ENCODE assay signal across 23 cellular contexts in the genomic region with DNA sequence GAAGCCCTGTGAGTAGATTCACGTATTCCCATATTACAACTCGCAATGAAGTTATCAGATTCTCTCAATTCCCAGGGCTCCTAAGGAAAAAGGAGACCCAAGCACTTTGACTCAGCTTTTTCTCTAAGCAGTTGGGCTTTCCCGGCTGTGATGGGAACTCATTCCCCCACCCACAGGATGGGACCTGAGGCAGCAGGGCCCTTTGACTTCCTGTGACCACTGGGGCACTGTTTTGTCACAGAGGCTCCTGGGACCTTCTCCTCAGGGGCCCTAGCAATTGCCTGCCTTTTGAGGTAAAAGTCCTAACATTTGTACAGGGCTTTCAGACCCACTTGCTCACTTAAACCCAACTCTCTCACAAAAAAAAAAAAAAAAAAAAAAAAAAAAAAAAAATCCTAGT.
DNase-seq lines count a peak whose midpoint lies in the region; ATAC-seq and TF ChIP-seq lines count a peak whose summit lies in the region.
"Had no signal": no experiment of that assay in that cellular context is flagged by ENCODE, and none has a peak within 500 bp of the region (broad histone marks: within the 10 kb centered on the region; RNA-seq: fewer than 3 reads in every experiment).

No MANE protein-coding gene starts in this region.

- H3K9me3 Mint-ChIP-seq in naive thymus-derived CD4-positive, alpha-beta T cell: no peaks in the 10 kb centered on the region
- H3K9me3 Mint-ChIP-seq: activated CD4-positive, alpha-beta memory T cell treated with anti-CD3 and anti-CD28 coated beads, Interleukin-2, amount 10 ng/mL, durations not matched to agents 7 days and 5 days; activated naive CD4-positive, alpha-beta T cell treated with anti-CD3 and anti-CD28 coated beads, Interleukin-2, amount 50 U/mL, for 72 hours; activated T-helper 2 cell treated with anti-CD3 and anti-CD28 coated beads, Interferon-gamma antibody, Interleukin-2, Interleukin-4, amounts not matched to agents 10 μg/mL and 5 μg/mL and 100 μg/mL, durations not matched to agents 14 hours and 24 hours and 36 hours; T-cell had no signal

- intact Hi-C loops in esophagus squamous epithelium (cut with DNase I) (no loop called here), posterior vena cava (cut with DNase I) (no loop called here), tibial artery (cut with DNase I; ENCODE audit: low total_unique reads) (no loop called here)
- intact Hi-C loops in naive thymus-derived CD4-positive, alpha-beta T cell (cut with micrococcal nuclease): no loop called here

- no peak for TF ChIP-seq POLR2A in esophagus squamous epithelium (IDR thresholded peaks at IDR 0.05)

- TF ChIP-seq CTCF in esophagus squamous epithelium (IDR thresholded peaks at IDR 0.05) (no peak), tibial artery (IDR thresholded peaks at IDR 0.05) (no peak)

- peaks cover 7 to 82% (median 21%) of the 10 kb centered on the region in 3 donors for H3K4me1 ChIP-seq in esophagus squamous epithelium
- peaks cover 0 to 100% (median 68%) of the 10 kb centered on the region in 4 donors for H3K4me1 ChIP-seq in tibial artery
- no peaks in the 10 kb centered on the region for H3K4me1 ChIP-seq in naive thymus-derived CD4-positive, alpha-beta T cell (ENCODE audit: control insufficient read depth in 2 of 2, insufficient read depth in 2 of 2, low read length in 2 of 2)

- peaks cover 0 to 5% (median 0%) of the 10 kb centered on the region in 5 donors for H3K27me3 Mint-ChIP-seq in naive thymus-derived CD4-positive, alpha-beta T cell
- H3K27me3 Mint-ChIP-seq: T-cell had no signal

- no peak for DNase-seq in esophagus squamous epithelium (lab: John Stamatoyannopoulos, UW)
- peak; percentile 42 for DNase-seq in posterior vena cava (ENCODE audit: low spot score)
- peak in 1 of 2 donors; percentile 65 for DNase-seq in tibial artery
- no peak for DNase-seq in stimulated activated naive CD8-positive, alpha-beta T cell treated with anti-CD3 and anti-CD28 coated beads, Interleukin-15, Interleukin-2, amounts not matched to agents 100 U/mL and 50 U/mL, for 24 hours
- no peak for DNase-seq in NCI-H748 (lab: John Stamatoyannopoulos, UW; ENCODE audit: unreplicated experiment)
- no peak for DNase-seq in naive thymus-derived CD4-positive, alpha-beta T cell
- DNase-seq in NK-92 (lab: John Stamatoyannopoulos, UW; ENCODE audit: unreplicated experiment): no peak
- DNase-seq: activated CD4-positive, alpha-beta memory T cell treated with anti-CD3 and anti-CD28 coated beads, Interleukin-2, amount 10 ng/mL, durations not matched to agents 7 days and 5 days; DMS79 treated with DMSO at 0.1 percent for 48 hours; GF-D8; kidney glomerular epithelial cell; NCI-H1105 treated with DMSO at 0.1 percent for 48 hours; NCI-H2029; NCI-H748 treated with DMSO at 0.1 percent for 48 hours; posterior cingulate gyrus; T-cell had no signal

- no peaks in the 10 kb centered on the region for H3K36me3 Mint-ChIP-seq in naive thymus-derived CD4-positive, alpha-beta T cell
- H3K36me3 Mint-ChIP-seq: activated naive CD4-positive, alpha-beta T cell treated with anti-CD3 and anti-CD28 coated beads, Interleukin-2, amount 50 U/mL, for 72 hours; CD14-positive monocyte; T-cell had no signal

- no peak overlapping the region for H3K4me3 ChIP-seq in esophagus squamous epithelium
- no peak overlapping the region for H3K4me3 ChIP-seq in tibial artery
- H3K4me3 ChIP-seq in naive thymus-derived CD4-positive, alpha-beta T cell (ENCODE audit: low read length): no peak overlapping the region
- H3K4me3 ChIP-seq: K562 had no signal

- POLR2A ChIA-PET in naive thymus-derived CD4-positive, alpha-beta T cell (lab: Charles Lee): no interaction called here

- no peak overlapping the region for H3K4me3 Mint-ChIP-seq in naive thymus-derived CD4-positive, alpha-beta T cell
- H3K4me3 Mint-ChIP-seq: activated CD4-positive, alpha-beta memory T cell treated with anti-CD3 and anti-CD28 coated beads, Interleukin-2, amount 10 ng/mL, durations not matched to agents 7 days and 5 days; CD14-positive monocyte; T-cell had no signal

- WGBS in esophagus squamous epithelium, 2 donors: 83 to 84% methylated on average over 3 of the region's 3 CpGs

- no peaks in the 10 kb centered on the region for H3K9me3 ChIP-seq in esophagus squamous epithelium
- H3K9me3 ChIP-seq in tibial artery: no peaks in the 10 kb centered on the region
- no peaks in the 10 kb centered on the region for H3K9me3 ChIP-seq in naive thymus-derived CD4-positive, alpha-beta T cell (ENCODE audit: control insufficient read depth in 2 of 3, low read length in 3 of 3)

- no peak for ATAC-seq in stimulated activated naive CD8-positive, alpha-beta T cell treated with anti-CD3 and anti-CD28 coated beads, Interleukin-15, Interleukin-2, amounts not matched to agents 100 U/mL and 50 U/mL, for 24 hours
- no peak for ATAC-seq in naive thymus-derived CD4-positive, alpha-beta T cell
- ATAC-seq: activated CD4-positive, CD25-positive, alpha-beta regulatory T cell treated with anti-CD3 and anti-CD28 coated beads, Interleukin-2, amount 50 U/mL, for 24 hours; activated naive CD4-positive, alpha-beta T cell treated with anti-CD3 and anti-CD28 coated beads, Interleukin-2, amount 50 U/mL, for 72 hours; HCT116; K562; T-cell had no signal

- H3K36me3 ChIP-seq in esophagus squamous epithelium (peaks cover 0 to 9% (median 0%) of the 10 kb centered on the region in 3 donors), tibial artery (peaks cover 24 to 46% (median 32%) of the 10 kb centered on the region in 3 donors)
- H3K36me3 ChIP-seq in naive thymus-derived CD4-positive, alpha-beta T cell (ENCODE audit: control insufficient read depth in 2 of 3, insufficient read depth in 3 of 3, low read length in 3 of 3): no peaks in the 10 kb centered on the region

- H3K27ac ChIP-seq in angular gyrus (ENCODE audit: low read depth, low read length) (peak overlapping the region; percentile 78), esophagus squamous epithelium (peak overlapping the region in 3 of 4 donors; percentile 59 to 90 (median 60)), tibial artery (peak overlapping the region; percentile 87 to 91)
- no peak overlapping the region for H3K27ac ChIP-seq in naive thymus-derived CD4-positive, alpha-beta T cell (ENCODE audit: low read depth, low read length)

- H3K27me3 ChIP-seq in esophagus squamous epithelium (no peaks in the 10 kb centered on the region), tibial artery (no peaks in the 10 kb centered on the region)
- no peaks in the 10 kb centered on the region for H3K27me3 ChIP-seq in naive thymus-derived CD4-positive, alpha-beta T cell (ENCODE audit: control insufficient read depth in 2 of 2, insufficient read depth in 2 of 2, low read length in 2 of 2)

- H3K4me1 Mint-ChIP-seq in naive thymus-derived CD4-positive, alpha-beta T cell: no peaks in the 10 kb centered on the region
- H3K4me1 Mint-ChIP-seq: activated CD4-positive, alpha-beta memory T cell treated with anti-CD3 and anti-CD28 coated beads, Interleukin-2, amount 10 ng/mL, durations not matched to agents 7 days and 5 days; CD14-positive monocyte; T-cell had no signal

- CTCF ChIA-PET in naive thymus-derived CD4-positive, alpha-beta T cell (lab: Charles Lee): interaction anchor here (0.6 kb wide), 1 partner anchor 45 kb away, joined by 3 read pairs; no protein-coding TSS in a partner anchor

- H3K27ac Mint-ChIP-seq in naive thymus-derived CD4-positive, alpha-beta T cell: no peak overlapping the region
- H3K27ac Mint-ChIP-seq: activated CD4-positive, alpha-beta memory T cell treated with anti-CD3 and anti-CD28 coated beads, Interleukin-2, amount 10 ng/mL, durations not matched to agents 7 days and 5 days; activated naive CD4-positive, alpha-beta T cell treated with anti-CD3 and anti-CD28 coated beads, Interleukin-2, amount 50 U/mL, for 72 hours; activated T-helper 2 cell treated with anti-CD3 and anti-CD28 coated beads, Interferon-gamma antibody, Interleukin-2, Interleukin-4, amounts not matched to agents 10 μg/mL and 5 μg/mL and 100 μg/mL, durations not matched to agents 14 hours and 24 hours and 36 hours; CD14-positive monocyte; T-cell had no signal
